ENCODE assay signal across 1 cellular context in genomic region chr10:69389827-69390490, GRCh38.
TF ChIP-seq lines count a peak whose summit lies in the region.

No MANE protein-coding gene starts in this region.

TF ChIP-seq in H1, 55 proteins besides CTCF, POLR2A, EP300 and RAD21 (continued from another document):
- no peak for TF ChIP-seq RFX5 (IDR thresholded peaks at IDR 0.05; ENCODE audit: borderline replicate concordance, low read depth, low read length)
- 0 out of 2 replicates have a peak, but pooled peaks have one; percentile 43 for TF ChIP-seq TCF12 (IDR thresholded peaks at IDR 0.05; ENCODE audit: low read depth, low read length)
- TF ChIP-seq BACH1 (IDR thresholded peaks at IDR 0.05; ENCODE audit: low read length) = 0 out of 2 replicates have a peak, but pooled peaks have one; percentile 25
- no peak for TF ChIP-seq KDM4A (IDR thresholded peaks at IDR 0.05; ENCODE audit: low read depth, low read length, severe bottlenecking)
- TF ChIP-seq EZH2 (IDR thresholded peaks at IDR 0.05; ENCODE audit: low read depth, low read length, severe bottlenecking) = no peak
- TF ChIP-seq BCL11A (IDR thresholded peaks at IDR 0.05; ENCODE audit: low read depth in 2 of 2, low read length in 2 of 2) = no peak
- 0 out of 4 replicates have a peak, but pooled peaks of 1 of the 2 experiments have one; percentile 14 for TF ChIP-seq HDAC2 (IDR thresholded peaks at IDR 0.05; ENCODE audit: borderline replicate concordance in 1 of 2, low read depth in 2 of 2, low read length in 2 of 2)
TF ChIP-seq in H1: peak in this region for 7.
